1 cellular context compared by ENCODE assay signal in genomic region chr2:39405364-39405763, GRCh38.
TF ChIP-seq lines count a peak whose summit lies in the region.

No MANE protein-coding gene starts in this region.

TF ChIP-seq in GM23338, 12 proteins besides CTCF, POLR2A, EP300 and RAD21 (continued from another document):
- TF ChIP-seq ZNF331 (CRISPR knock-in tag; IDR thresholded peaks at IDR 0.05; ENCODE audit: low read depth) (no peak), ETS1 (IDR thresholded peaks at IDR 0.05) (no peak), POLR2AphosphoS5 (IDR thresholded peaks at IDR 0.05; ENCODE audit: low read depth) (no peak), ZNF462 (CRISPR knock-in tag; IDR thresholded peaks at IDR 0.05) (no peak), CREB1 (CRISPR knock-in tag; IDR thresholded peaks at IDR 0.05; ENCODE audit: low read depth) (no peak), EZH2phosphoT487 (IDR thresholded peaks at IDR 0.05; ENCODE audit: unreplicated experiment) (no peak), STAT1 (IDR thresholded peaks at IDR 0.05; ENCODE audit: unreplicated experiment) (no peak), JUNB (IDR thresholded peaks at IDR 0.05; ENCODE audit: unreplicated experiment) (no peak)
TF ChIP-seq in GM23338: peak in this region for 0.
